In the genomic region with DNA sequence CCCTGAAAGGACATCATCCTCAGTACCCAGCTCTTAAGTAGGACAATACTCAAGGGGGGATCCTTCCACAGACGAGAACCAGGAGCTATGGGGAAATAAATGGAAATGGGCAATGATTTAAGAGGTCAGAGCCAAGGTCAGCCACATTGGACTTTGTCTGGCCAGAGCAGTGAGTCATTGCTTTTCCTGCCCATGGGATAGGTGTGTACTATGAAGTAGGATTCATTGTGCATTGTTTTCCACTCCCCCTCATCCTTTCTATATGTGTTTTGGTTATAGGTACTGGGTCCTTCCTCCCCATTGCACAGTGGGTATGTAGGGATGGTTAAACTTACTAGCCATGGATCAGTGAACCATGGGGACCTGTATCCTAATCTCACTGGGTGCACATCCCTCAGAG, we compare ENCODE assay signal across 2 cellular contexts.
TF ChIP-seq lines count a peak whose summit lies in the region.

No MANE protein-coding gene starts in this region.

TF ChIP-seq in endothelial cell of umbilical vein, 7 proteins besides CTCF, POLR2A, EP300 and RAD21 (continued from another document):
- TF ChIP-seq MAX (IDR thresholded peaks at IDR 0.05; ENCODE audit: insufficient read depth, insufficient read length) (no peak), GATA2 (IDR thresholded peaks at IDR 0.05; ENCODE audit: insufficient read depth, insufficient read length, low read depth, low read length) (no peak), FOS (IDR thresholded peaks at IDR 0.05; ENCODE audit: borderline replicate concordance, insufficient read depth, low read length) (no peak), EZH2 (IDR thresholded peaks at IDR 0.05; ENCODE audit: borderline replicate concordance, low read depth, low read length, severe bottlenecking) (no peak), JUN (IDR thresholded peaks at IDR 0.05; ENCODE audit: borderline replicate concordance, insufficient read depth, insufficient read length, low read depth) (no peak)

TF ChIP-seq in liver, 16 proteins besides CTCF, POLR2A, EP300 and RAD21 (continued from another document):
- TF ChIP-seq, protein P1, sequence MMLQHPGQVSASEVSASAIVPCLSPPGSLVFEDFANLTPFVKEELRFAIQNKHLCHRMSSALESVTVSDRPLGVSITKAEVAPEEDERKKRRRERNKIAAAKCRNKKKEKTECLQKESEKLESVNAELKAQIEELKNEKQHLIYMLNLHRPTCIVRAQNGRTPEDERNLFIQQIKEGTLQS (IDR thresholded peaks at IDR 0.05) = no peak
TF ChIP-seq in liver: peak in this region for 2.
